In the genomic region with DNA sequence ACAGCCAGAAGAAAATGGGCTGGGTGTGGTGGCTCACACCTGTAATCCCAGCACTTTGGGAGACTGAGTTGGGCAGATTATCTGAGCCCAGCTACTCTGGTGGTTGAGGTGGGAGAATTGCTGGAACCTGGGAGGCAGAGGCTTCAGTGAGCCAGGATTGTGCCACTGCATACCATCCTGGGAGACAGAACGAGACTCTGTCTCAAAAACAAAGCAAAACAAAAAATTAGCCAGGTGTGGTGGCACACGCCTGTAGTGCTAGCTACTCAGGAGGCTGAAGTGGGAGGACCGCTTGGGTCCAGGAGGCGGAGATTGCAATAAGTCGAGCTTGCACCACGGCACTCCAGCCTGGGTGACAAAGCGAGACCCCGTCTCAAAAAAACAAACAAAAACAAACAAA, we compare ENCODE assay signal across 26 cellular contexts. TPM values are rescaled to one million over a fixed set of nuclear protein-coding genes. Genes with fewer than 3 reads are reported as not detected.
DNase-seq lines count a peak whose midpoint lies in the region; ATAC-seq and TF ChIP-seq lines count a peak whose summit lies in the region.
"Had no signal": no experiment of that assay in that cellular context is flagged by ENCODE, and none has a peak within 500 bp of the region (broad histone marks: within the 10 kb centered on the region; RNA-seq: fewer than 3 reads in every experiment).

No MANE protein-coding gene starts in this region.

- H3K36me3 Mint-ChIP-seq in stimulated activated effector memory CD8-positive, alpha-beta T cell treated with anti-CD3 and anti-CD28 coated beads, Interleukin-12 subunit alpha, Interleukin-12 subunit beta, amount 100 ng/mL, for 72 hours: no peaks in the 10 kb centered on the region
- no peaks in the 10 kb centered on the region for H3K36me3 Mint-ChIP-seq in activated naive CD8-positive, alpha-beta T cell treated with anti-CD3 and anti-CD28 coated beads for 36 hours
- H3K36me3 Mint-ChIP-seq: CD4-positive, alpha-beta memory T cell had no signal

- H3K4me3 ChIP-seq in adipocyte (ENCODE audit: low read length): no peak overlapping the region
- no peak overlapping the region for H3K4me3 ChIP-seq in mesenchymal stem cell (ENCODE audit: insufficient read depth in 1 of 2, low read depth in 1 of 2, low read length in 2 of 2)
- H3K4me3 ChIP-seq in osteoblast (ENCODE audit: insufficient read depth, low read length): no peak overlapping the region
- H3K4me3 ChIP-seq in upper lobe of right lung: no peak overlapping the region
- H3K4me3 ChIP-seq: BLaER1, GM12878 had no signal

- peak overlapping the region; percentile 63 for H3K27ac Mint-ChIP-seq in stimulated activated effector memory CD8-positive, alpha-beta T cell treated with anti-CD3 and anti-CD28 coated beads, Interleukin-12 subunit alpha, Interleukin-12 subunit beta, amount 100 ng/mL, for 72 hours
- no peak overlapping the region for H3K27ac Mint-ChIP-seq in activated naive CD8-positive, alpha-beta T cell treated with anti-CD3 and anti-CD28 coated beads for 36 hours
- H3K27ac Mint-ChIP-seq: CD4-positive, alpha-beta memory T cell had no signal

- H3K18ac ChIP-seq in mesenchymal stem cell (ENCODE audit: low read depth in 1 of 2, low read length in 2 of 2): no peak overlapping the region

- H2BK15ac ChIP-seq in mesenchymal stem cell (ENCODE audit: low read depth, poor library complexity, severe bottlenecking): no peak overlapping the region

- no peak overlapping the region for H2AK5ac ChIP-seq in mesenchymal stem cell (ENCODE audit: low read length, severe bottlenecking)

- H3K79me1 ChIP-seq in mesenchymal stem cell (replicated peaks; ENCODE audit: low read length, poor library complexity, severe bottlenecking): no peaks in the 10 kb centered on the region

- H3K4ac ChIP-seq in mesenchymal stem cell (ENCODE audit: low read depth in 1 of 2, low read length in 2 of 2): no peak overlapping the region

- no peak overlapping the region for H2BK12ac ChIP-seq in mesenchymal stem cell (ENCODE audit: low read length in 2 of 2)

- H3K27me3 Mint-ChIP-seq in activated naive CD8-positive, alpha-beta T cell treated with anti-CD3 and anti-CD28 coated beads for 36 hours: peaks cover 10% of the 10 kb centered on the region

- H3K4me2 ChIP-seq in mesenchymal stem cell (ENCODE audit: low read length, poor library complexity, severe bottlenecking) (no peak overlapping the region), osteoblast (ENCODE audit: insufficient read depth, low read length) (no peak overlapping the region)
- H3K4me2 ChIP-seq: BLaER1, KMS-11 had no signal

- 95% methylated on average over 2 of the region's 8 CpGs for WGBS in mesenchymal stem cell

- H4K8ac ChIP-seq in mesenchymal stem cell (ENCODE audit: low read length): no peak overlapping the region

- H3K27ac ChIP-seq in mesenchymal stem cell (ENCODE audit: low read length, poor library complexity, severe bottlenecking) (no peak overlapping the region), osteoblast (ENCODE audit: low read depth, low read length) (no peak overlapping the region), upper lobe of right lung (no peak overlapping the region)
- H3K27ac ChIP-seq: BLaER1, KMS-11 had no signal

- TF ChIP-seq CTCF in osteoblast (IDR thresholded peaks at IDR 0.05; ENCODE audit: extremely low read depth, low read depth, low read length): no peak
- no peak for TF ChIP-seq CTCF in upper lobe of right lung (IDR thresholded peaks at IDR 0.05)

- no peak overlapping the region for H3K23ac ChIP-seq in mesenchymal stem cell (ENCODE audit: low read length in 2 of 2)

- H3K4me1 Mint-ChIP-seq in stimulated activated effector memory CD8-positive, alpha-beta T cell treated with anti-CD3 and anti-CD28 coated beads, Interleukin-12 subunit alpha, Interleukin-12 subunit beta, amount 100 ng/mL, for 72 hours: peaks cover 26% of the 10 kb centered on the region
- peaks cover 26% of the 10 kb centered on the region for H3K4me1 Mint-ChIP-seq in activated naive CD8-positive, alpha-beta T cell treated with anti-CD3 and anti-CD28 coated beads for 36 hours

- peaks cover 54% of the 10 kb centered on the region for H3K4me1 ChIP-seq in adipocyte (ENCODE audit: control insufficient read depth, insufficient read depth, low read length)
- peaks cover 16% of the 10 kb centered on the region for H3K4me1 ChIP-seq in mesenchymal stem cell (ENCODE audit: control insufficient read depth, insufficient read depth, low read depth, low read length)
- peaks cover 34% of the 10 kb centered on the region for H3K4me1 ChIP-seq in osteoblast (ENCODE audit: insufficient read depth, low read length)
- peaks cover 11% of the 10 kb centered on the region for H3K4me1 ChIP-seq in upper lobe of right lung

- H3K4me3 Mint-ChIP-seq in stimulated activated effector memory CD8-positive, alpha-beta T cell treated with anti-CD3 and anti-CD28 coated beads, Interleukin-12 subunit alpha, Interleukin-12 subunit beta, amount 100 ng/mL, for 72 hours: no peak overlapping the region
- H3K4me3 Mint-ChIP-seq in activated naive CD8-positive, alpha-beta T cell treated with anti-CD3 and anti-CD28 coated beads for 36 hours: no peak overlapping the region
- H3K4me3 Mint-ChIP-seq: CD4-positive, alpha-beta memory T cell had no signal

- no peaks in the 10 kb centered on the region for H4K20me1 ChIP-seq in osteoblast (ENCODE audit: insufficient read depth, low read length)
- H4K20me1 ChIP-seq: BLaER1 had no signal

- H2BK5ac ChIP-seq in mesenchymal stem cell (ENCODE audit: low read depth, low read length, poor library complexity, severe bottlenecking): no peak overlapping the region

- H3K79me2 ChIP-seq in osteoblast (ENCODE audit: insufficient read depth, low read length): peaks cover 11% of the 10 kb centered on the region

- no peak overlapping the region for H2BK120ac ChIP-seq in mesenchymal stem cell (ENCODE audit: low read depth, low read length)

- H3K9me3 ChIP-seq in adipocyte (ENCODE audit: control insufficient read depth, low read length) (no peaks in the 10 kb centered on the region), mesenchymal stem cell (ENCODE audit: control insufficient read depth, low read length) (no peaks in the 10 kb centered on the region), osteoblast (ENCODE audit: low read depth, low read length) (no peaks in the 10 kb centered on the region), upper lobe of right lung (no peaks in the 10 kb centered on the region)
- H3K9me3 ChIP-seq: BLaER1, Caco-2 had no signal

- ATAC-seq in stimulated activated effector memory CD8-positive, alpha-beta T cell treated with anti-CD3 and anti-CD28 coated beads, Interleukin-12 subunit alpha, Interleukin-12 subunit beta, amount 100 ng/mL, for 72 hours: no peak
- ATAC-seq in HG03108 (IDR thresholded peaks at IDR 0.05; ENCODE audit: unreplicated experiment) (no peak), upper lobe of right lung (no peak)
- ATAC-seq: GM12878, Panc1 had no signal

- H4K91ac ChIP-seq in mesenchymal stem cell (ENCODE audit: low read length): no peak overlapping the region

- no peak overlapping the region for H3K14ac ChIP-seq in mesenchymal stem cell (ENCODE audit: low read length in 2 of 2)

- H2AFZ ChIP-seq in mesenchymal stem cell (ENCODE audit: low read depth, low read length): no peak overlapping the region
- no peak overlapping the region for H2AFZ ChIP-seq in osteoblast (ENCODE audit: low read length)

- H3K9ac ChIP-seq in adipocyte (ENCODE audit: low read length) (peak overlapping the region; percentile 83), mesenchymal stem cell (ENCODE audit: low read length) (peak overlapping the region; percentile 99)
- H3K9ac ChIP-seq: BLaER1, KMS-11 had no signal

- H3K27me3 ChIP-seq in adipocyte (replicated peaks; ENCODE audit: control insufficient read depth, insufficient read depth, low read length): no peaks in the 10 kb centered on the region
- H3K27me3 ChIP-seq in mesenchymal stem cell (ENCODE audit: control insufficient read depth in 1 of 2, insufficient read depth in 1 of 2, low read length in 2 of 2): no peaks in the 10 kb centered on the region
- no peaks in the 10 kb centered on the region for H3K27me3 ChIP-seq in osteoblast (ENCODE audit: insufficient read depth, low read length)
- H3K27me3 ChIP-seq in upper lobe of right lung: no peaks in the 10 kb centered on the region
- H3K27me3 ChIP-seq: BLaER1 had no signal

- H3K9me3 Mint-ChIP-seq in stimulated activated effector memory CD8-positive, alpha-beta T cell treated with anti-CD3 and anti-CD28 coated beads, Interleukin-12 subunit alpha, Interleukin-12 subunit beta, amount 100 ng/mL, for 72 hours: no peaks in the 10 kb centered on the region
- H3K9me3 Mint-ChIP-seq in activated naive CD8-positive, alpha-beta T cell treated with anti-CD3 and anti-CD28 coated beads for 36 hours: no peaks in the 10 kb centered on the region
- H3K9me3 Mint-ChIP-seq: CD4-positive, alpha-beta memory T cell had no signal

- no peak for DNase-seq in adipocyte (ENCODE audit: low read depth)
- DNase-seq in mesenchymal stem cell: no peak
- no peak for DNase-seq in stimulated activated effector memory CD8-positive, alpha-beta T cell treated with anti-CD3 and anti-CD28 coated beads, Interleukin-12 subunit alpha, Interleukin-12 subunit beta, amount 100 ng/mL, for 72 hours (ENCODE audit: low spot score in 2 of 2)
- no peak for DNase-seq in osteoblast (ENCODE audit: insufficient read length, low spot score, missing footprints)
- DNase-seq in activated naive CD8-positive, alpha-beta T cell treated with anti-CD3 and anti-CD28 coated beads for 36 hours: no peak
- no peak for DNase-seq in upper lobe of right lung
- DNase-seq: ACHN; Caco-2; CD4-positive, alpha-beta memory T cell; DND-41; GOT3; HCEC 1CT; IMR-90; NCI-H1092 treated with DMSO at 0.1 percent for 48 hours; NCI-H1436 treated with DMSO at 0.1 percent for 48 hours; NCI-H2029; NCI-H2227 treated with DMSO at 0.1 percent for 48 hours; NCI-H510A; NCI-H748 treated with DMSO at 0.1 percent for 48 hours; NK-92 treated with Interleukin-12 subunit alpha and Interleukin-12 subunit beta, amount 100 ng/mL, for 24 hours; SIG-M5 had no signal

- intact Hi-C loops in upper lobe of right lung (cut with DNase I): no loop called here

- H3K36me3 ChIP-seq in adipocyte (ENCODE audit: control insufficient read depth, insufficient read depth, low read length, severe bottlenecking) (no peaks in the 10 kb centered on the region), mesenchymal stem cell (ENCODE audit: control insufficient read depth in 1 of 2, insufficient read depth in 2 of 2, low read depth in 1 of 2, low read length in 2 of 2) (no peaks in the 10 kb centered on the region), osteoblast (ENCODE audit: insufficient read depth, low read length) (no peaks in the 10 kb centered on the region), upper lobe of right lung (no peaks in the 10 kb centered on the region)
- H3K36me3 ChIP-seq: BLaER1 had no signal

RNA-seq across cellular contexts. Expression of a gene that starts 3.8 kb away (rescaled TPM):
- 110 TPM for polyA plus RNA-seq in mesenchymal stem cell (2013, experiment 1 of 2)
- 171 TPM for polyA plus RNA-seq in mesenchymal stem cell (2013, experiment 2 of 2)
- total RNA-seq in osteoblast: 106 and 114 TPM in 2 replicates
- total RNA-seq in activated naive CD8-positive, alpha-beta T cell treated with anti-CD3 and anti-CD28 coated beads for 36 hours: 1 to 10 TPM; 3.2 to 4.4 TPM
- total RNA-seq in upper lobe of right lung: 286 TPM

Comparison
In these comparisons a context has a peak if more than half of its experiments do, and no peak if none do; other contexts are left out.
1. RNA of a gene that starts 3.8 kb away (total RNA-seq): 286 TPM in upper lobe of right lung (single experiment) and 106 to 114 TPM in osteoblast; 3.2 to 4.4 TPM in activated naive CD8-positive, alpha-beta T cell treated with anti-CD3 and anti-CD28 coated beads for 36 hours; every median in the first group is over 10 times any median in the second.